1 cellular context compared by ENCODE assay signal in the genomic region with DNA sequence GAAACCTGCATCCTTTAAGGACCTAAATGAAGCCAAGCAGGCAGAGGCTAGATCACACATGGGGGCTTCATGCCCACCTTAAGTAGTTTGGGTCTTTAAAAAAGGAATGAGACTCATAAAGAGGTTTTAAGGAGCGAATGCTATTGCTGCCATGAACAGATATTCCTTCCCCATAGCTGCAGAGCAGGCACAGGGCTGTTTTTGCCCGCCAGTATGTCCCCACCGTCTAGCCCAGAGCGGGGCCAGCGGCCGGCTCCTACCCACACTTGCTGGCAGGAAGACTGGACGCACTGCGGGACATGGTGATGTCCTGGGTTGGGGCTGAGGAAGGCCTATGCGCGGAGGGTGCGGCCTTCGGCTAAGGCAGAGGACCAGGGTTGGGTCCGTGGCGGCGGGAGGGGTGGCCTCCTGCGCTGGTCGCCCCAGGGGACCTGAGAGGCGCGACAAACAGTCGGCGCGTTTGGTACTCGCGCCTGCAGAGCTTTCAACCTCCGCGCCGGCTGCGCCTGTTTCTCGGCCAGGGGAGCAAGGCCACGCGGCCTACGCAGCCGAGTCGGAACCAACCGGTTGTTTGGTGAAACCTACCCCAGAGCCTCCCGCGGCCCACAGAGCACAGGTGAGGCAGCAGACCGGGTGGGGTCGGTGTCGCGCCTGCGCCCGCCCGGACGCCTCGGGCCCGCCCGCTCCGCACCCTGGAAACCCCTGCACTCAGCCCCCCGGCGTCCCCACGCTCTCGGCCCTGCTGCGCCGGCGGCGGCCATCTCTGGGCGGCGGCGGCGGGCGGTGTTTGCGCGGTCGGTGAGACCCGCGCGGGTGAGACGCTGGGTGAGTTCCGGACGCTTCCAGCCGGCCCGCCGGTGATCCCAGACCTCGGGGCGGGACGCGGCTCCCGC.
TF ChIP-seq lines count a peak whose summit lies in the region.

A gene with protein sequence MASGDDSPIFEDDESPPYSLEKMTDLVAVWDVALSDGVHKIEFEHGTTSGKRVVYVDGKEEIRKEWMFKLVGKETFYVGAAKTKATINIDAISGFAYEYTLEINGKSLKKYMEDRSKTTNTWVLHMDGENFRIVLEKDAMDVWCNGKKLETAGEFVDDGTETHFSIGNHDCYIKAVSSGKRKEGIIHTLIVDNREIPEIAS (plus strand): TSS at position 450 of the 893 bp plus-strand sequence. CDS start 10,956 bp downstream, outside the sequence.

TF ChIP-seq in HepG2, 621 proteins besides CTCF, POLR2A, EP300 and RAD21 (continued from another document and continues in another):
- no peak for TF ChIP-seq ADNP (CRISPR knock-in tag; IDR thresholded peaks at IDR 0.05)
- TF ChIP-seq SNAPC2 (CRISPR knock-in tag; IDR thresholded peaks at IDR 0.05): peak; percentile 19; the same call in 1 of the 2 replicates
- TF ChIP-seq, protein P1, sequence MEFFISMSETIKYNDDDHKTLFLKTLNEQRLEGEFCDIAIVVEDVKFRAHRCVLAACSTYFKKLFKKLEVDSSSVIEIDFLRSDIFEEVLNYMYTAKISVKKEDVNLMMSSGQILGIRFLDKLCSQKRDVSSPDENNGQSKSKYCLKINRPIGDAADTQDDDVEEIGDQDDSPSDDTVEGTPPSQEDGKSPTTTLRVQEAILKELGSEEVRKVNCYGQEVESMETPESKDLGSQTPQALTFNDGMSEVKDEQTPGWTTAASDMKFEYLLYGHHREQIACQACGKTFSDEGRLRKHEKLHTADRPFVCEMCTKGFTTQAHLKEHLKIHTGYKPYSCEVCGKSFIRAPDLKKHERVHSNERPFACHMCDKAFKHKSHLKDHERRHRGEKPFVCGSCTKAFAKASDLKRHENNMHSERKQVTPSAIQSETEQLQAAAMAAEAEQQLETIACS (CRISPR knock-in tag; IDR thresholded peaks at IDR 0.05): 0 out of 2 replicates have a peak, but pooled peaks have one; percentile 35
- TF ChIP-seq, protein P2, sequence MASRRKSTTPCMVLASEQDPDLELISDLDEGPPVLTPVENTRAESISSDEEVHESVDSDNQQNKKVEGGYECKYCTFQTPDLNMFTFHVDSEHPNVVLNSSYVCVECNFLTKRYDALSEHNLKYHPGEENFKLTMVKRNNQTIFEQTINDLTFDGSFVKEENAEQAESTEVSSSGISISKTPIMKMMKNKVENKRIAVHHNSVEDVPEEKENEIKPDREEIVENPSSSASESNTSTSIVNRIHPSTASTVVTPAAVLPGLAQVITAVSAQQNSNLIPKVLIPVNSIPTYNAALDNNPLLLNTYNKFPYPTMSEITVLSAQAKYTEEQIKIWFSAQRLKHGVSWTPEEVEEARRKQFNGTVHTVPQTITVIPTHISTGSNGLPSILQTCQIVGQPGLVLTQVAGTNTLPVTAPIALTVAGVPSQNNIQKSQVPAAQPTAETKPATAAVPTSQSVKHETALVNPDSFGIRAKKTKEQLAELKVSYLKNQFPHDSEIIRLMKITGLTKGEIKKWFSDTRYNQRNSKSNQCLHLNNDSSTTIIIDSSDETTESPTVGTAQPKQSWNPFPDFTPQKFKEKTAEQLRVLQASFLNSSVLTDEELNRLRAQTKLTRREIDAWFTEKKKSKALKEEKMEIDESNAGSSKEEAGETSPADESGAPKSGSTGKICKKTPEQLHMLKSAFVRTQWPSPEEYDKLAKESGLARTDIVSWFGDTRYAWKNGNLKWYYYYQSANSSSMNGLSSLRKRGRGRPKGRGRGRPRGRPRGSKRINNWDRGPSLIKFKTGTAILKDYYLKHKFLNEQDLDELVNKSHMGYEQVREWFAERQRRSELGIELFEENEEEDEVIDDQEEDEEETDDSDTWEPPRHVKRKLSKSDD (CRISPR knock-in tag; IDR thresholded peaks at IDR 0.05; ENCODE audit: low read depth): peak; percentile 68
- TF ChIP-seq FOXC1 (CRISPR knock-in tag; IDR thresholded peaks at IDR 0.05; ENCODE audit: borderline replicate concordance): peak; percentile 91
- TF ChIP-seq, protein P3, sequence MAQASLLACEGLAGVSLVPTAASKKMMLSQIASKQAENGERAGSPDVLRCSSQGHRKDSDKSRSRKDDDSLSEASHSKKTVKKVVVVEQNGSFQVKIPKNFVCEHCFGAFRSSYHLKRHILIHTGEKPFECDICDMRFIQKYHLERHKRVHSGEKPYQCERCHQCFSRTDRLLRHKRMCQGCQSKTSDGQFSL (CRISPR knock-in tag; IDR thresholded peaks at IDR 0.05): 0 out of 2 replicates have a peak, but pooled peaks have one; percentile 49
- TF ChIP-seq, protein P4, sequence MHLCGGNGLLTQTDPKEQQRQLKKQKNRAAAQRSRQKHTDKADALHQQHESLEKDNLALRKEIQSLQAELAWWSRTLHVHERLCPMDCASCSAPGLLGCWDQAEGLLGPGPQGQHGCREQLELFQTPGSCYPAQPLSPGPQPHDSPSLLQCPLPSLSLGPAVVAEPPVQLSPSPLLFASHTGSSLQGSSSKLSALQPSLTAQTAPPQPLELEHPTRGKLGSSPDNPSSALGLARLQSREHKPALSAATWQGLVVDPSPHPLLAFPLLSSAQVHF (CRISPR knock-in tag; IDR thresholded peaks at IDR 0.05): peak; percentile 82; the same call in 1 of the 2 replicates
- no peak; the same call in 1 of the 2 replicates for TF ChIP-seq PAX8 (CRISPR knock-in tag; IDR thresholded peaks at IDR 0.05; ENCODE audit: borderline replicate concordance)
- peak; percentile 96 for TF ChIP-seq ZNF253 (CRISPR knock-in tag; IDR thresholded peaks at IDR 0.05; ENCODE audit: borderline replicate concordance)
- peak; percentile 83 for TF ChIP-seq ASH2L (IDR thresholded peaks at IDR 0.05; ENCODE audit: insufficient read length, low read depth, low read length)
- TF ChIP-seq ZNF546 (CRISPR knock-in tag; conservative IDR thresholded peaks at IDR 0.05): 0 out of 2 replicates have a peak, but pooled peaks have one; percentile 50
- peak; percentile 71; the same call in 1 of the 2 replicates for TF ChIP-seq ZMAT3 (CRISPR knock-in tag; conservative IDR thresholded peaks at IDR 0.05)
- TF ChIP-seq ZNF335 (CRISPR knock-in tag; IDR thresholded peaks at IDR 0.05): peak; percentile 82
- TF ChIP-seq, protein P5, sequence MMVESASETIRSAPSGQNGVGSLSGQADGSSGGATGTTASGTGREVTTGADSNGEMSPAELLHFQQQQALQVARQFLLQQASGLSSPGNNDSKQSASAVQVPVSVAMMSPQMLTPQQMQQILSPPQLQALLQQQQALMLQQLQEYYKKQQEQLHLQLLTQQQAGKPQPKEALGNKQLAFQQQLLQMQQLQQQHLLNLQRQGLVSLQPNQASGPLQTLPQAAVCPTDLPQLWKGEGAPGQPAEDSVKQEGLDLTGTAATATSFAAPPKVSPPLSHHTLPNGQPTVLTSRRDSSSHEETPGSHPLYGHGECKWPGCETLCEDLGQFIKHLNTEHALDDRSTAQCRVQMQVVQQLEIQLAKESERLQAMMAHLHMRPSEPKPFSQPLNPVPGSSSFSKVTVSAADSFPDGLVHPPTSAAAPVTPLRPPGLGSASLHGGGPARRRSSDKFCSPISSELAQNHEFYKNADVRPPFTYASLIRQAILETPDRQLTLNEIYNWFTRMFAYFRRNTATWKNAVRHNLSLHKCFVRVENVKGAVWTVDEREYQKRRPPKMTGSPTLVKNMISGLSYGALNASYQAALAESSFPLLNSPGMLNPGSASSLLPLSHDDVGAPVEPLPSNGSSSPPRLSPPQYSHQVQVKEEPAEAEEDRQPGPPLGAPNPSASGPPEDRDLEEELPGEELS (CRISPR knock-in tag; IDR thresholded peaks at IDR 0.05): 0 out of 2 replicates have a peak, but pooled peaks have one; percentile 15
- TF ChIP-seq RBFOX2 (IDR thresholded peaks at IDR 0.05; ENCODE audit: low read depth, low read length): peak; percentile 88
- TF ChIP-seq, protein P6, sequence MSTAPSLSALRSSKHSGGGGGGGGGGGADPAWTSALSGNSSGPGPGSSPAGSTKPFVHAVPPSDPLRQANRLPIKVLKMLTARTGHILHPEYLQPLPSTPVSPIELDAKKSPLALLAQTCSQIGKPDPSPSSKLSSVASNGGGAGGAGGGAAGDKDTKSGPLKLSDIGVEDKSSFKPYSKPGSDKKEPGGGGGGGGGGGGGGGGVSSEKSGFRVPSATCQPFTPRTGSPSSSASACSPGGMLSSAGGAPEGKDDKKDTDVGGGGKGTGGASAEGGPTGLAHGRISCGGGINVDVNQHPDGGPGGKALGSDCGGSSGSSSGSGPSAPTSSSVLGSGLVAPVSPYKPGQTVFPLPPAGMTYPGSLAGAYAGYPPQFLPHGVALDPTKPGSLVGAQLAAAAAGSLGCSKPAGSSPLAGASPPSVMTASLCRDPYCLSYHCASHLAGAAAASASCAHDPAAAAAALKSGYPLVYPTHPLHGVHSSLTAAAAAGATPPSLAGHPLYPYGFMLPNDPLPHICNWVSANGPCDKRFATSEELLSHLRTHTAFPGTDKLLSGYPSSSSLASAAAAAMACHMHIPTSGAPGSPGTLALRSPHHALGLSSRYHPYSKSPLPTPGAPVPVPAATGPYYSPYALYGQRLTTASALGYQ (CRISPR knock-in tag; IDR thresholded peaks at IDR 0.05): no peak
- no peak for TF ChIP-seq MEIS1 (CRISPR knock-in tag; IDR thresholded peaks at IDR 0.05; ENCODE audit: borderline replicate concordance)
- TF ChIP-seq AHR (CRISPR knock-in tag; IDR thresholded peaks at IDR 0.05): no peak; the same call in 1 of the 2 replicates
- TF ChIP-seq MIXL1 (CRISPR knock-in tag; IDR thresholded peaks at IDR 0.05): no peak
- no peak for TF ChIP-seq U2AF2 (IDR thresholded peaks at IDR 0.05; ENCODE audit: low read depth, low read length)
- TF ChIP-seq, protein P7, sequence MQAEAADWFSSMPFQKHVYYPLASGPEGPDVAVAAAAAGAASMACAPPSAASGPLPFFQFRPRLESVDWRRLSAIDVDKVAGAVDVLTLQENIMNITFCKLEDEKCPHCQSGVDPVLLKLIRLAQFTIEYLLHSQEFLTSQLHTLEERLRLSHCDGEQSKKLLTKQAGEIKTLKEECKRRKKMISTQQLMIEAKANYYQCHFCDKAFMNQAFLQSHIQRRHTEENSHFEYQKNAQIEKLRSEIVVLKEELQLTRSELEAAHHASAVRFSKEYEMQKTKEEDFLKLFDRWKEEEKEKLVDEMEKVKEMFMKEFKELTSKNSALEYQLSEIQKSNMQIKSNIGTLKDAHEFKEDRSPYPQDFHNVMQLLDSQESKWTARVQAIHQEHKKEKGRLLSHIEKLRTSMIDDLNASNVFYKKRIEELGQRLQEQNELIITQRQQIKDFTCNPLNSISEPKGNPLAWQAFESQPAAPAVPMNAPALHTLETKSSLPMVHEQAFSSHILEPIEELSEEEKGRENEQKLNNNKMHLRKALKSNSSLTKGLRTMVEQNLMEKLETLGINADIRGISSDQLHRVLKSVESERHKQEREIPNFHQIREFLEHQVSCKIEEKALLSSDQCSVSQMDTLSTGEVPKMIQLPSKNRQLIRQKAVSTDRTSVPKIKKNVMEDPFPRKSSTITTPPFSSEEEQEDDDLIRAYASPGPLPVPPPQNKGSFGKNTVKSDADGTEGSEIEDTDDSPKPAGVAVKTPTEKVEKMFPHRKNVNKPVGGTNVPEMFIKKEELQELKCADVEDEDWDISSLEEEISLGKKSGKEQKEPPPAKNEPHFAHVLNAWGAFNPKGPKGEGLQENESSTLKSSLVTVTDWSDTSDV (CRISPR knock-in tag; IDR thresholded peaks at IDR 0.05): peak; percentile 57; the same call in 1 of the 2 replicates
- TF ChIP-seq ZNF883 (CRISPR knock-in tag; IDR thresholded peaks at IDR 0.05; ENCODE audit: not compliant biosample characterization): peak; percentile 66
- TF ChIP-seq KLF15 (CRISPR knock-in tag; IDR thresholded peaks at IDR 0.05; ENCODE audit: borderline replicate concordance): no peak
- TF ChIP-seq, protein P8, sequence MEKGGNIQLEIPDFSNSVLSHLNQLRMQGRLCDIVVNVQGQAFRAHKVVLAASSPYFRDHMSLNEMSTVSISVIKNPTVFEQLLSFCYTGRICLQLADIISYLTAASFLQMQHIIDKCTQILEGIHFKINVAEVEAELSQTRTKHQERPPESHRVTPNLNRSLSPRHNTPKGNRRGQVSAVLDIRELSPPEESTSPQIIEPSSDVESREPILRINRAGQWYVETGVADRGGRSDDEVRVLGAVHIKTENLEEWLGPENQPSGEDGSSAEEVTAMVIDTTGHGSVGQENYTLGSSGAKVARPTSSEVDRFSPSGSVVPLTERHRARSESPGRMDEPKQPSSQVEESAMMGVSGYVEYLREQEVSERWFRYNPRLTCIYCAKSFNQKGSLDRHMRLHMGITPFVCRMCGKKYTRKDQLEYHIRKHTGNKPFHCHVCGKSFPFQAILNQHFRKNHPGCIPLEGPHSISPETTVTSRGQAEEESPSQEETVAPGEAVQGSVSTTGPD (CRISPR knock-in tag; IDR thresholded peaks at IDR 0.05): peak; percentile 43; the same call in 1 of the 2 replicates
- no peak for TF ChIP-seq SOX6 (IDR thresholded peaks at IDR 0.05)
- peak; percentile 54 for TF ChIP-seq SOX6 (CRISPR knock-in tag; IDR thresholded peaks at IDR 0.05)
- TF ChIP-seq ZNF878 (CRISPR knock-in tag; IDR thresholded peaks at IDR 0.05): no peak
- TF ChIP-seq, protein P9, sequence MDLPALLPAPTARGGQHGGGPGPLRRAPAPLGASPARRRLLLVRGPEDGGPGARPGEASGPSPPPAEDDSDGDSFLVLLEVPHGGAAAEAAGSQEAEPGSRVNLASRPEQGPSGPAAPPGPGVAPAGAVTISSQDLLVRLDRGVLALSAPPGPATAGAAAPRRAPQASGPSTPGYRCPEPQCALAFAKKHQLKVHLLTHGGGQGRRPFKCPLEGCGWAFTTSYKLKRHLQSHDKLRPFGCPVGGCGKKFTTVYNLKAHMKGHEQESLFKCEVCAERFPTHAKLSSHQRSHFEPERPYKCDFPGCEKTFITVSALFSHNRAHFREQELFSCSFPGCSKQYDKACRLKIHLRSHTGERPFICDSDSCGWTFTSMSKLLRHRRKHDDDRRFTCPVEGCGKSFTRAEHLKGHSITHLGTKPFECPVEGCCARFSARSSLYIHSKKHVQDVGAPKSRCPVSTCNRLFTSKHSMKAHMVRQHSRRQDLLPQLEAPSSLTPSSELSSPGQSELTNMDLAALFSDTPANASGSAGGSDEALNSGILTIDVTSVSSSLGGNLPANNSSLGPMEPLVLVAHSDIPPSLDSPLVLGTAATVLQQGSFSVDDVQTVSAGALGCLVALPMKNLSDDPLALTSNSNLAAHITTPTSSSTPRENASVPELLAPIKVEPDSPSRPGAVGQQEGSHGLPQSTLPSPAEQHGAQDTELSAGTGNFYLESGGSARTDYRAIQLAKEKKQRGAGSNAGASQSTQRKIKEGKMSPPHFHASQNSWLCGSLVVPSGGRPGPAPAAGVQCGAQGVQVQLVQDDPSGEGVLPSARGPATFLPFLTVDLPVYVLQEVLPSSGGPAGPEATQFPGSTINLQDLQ (CRISPR knock-in tag; IDR thresholded peaks at IDR 0.05): peak; percentile 93
- TF ChIP-seq ZNF24 (IDR thresholded peaks at IDR 0.05): no peak
- TF ChIP-seq KLF12 (CRISPR knock-in tag; IDR thresholded peaks at IDR 0.05; ENCODE audit: borderline replicate concordance): peak; percentile 80
- peak; percentile 47 for TF ChIP-seq PTBP1 (IDR thresholded peaks at IDR 0.05; ENCODE audit: low read depth, low read length, poor library complexity, severe bottlenecking)
- no peak for TF ChIP-seq HNF4G (IDR thresholded peaks at IDR 0.05; ENCODE audit: borderline replicate concordance, low read depth, low read length)
- peak; percentile 36; the same call in 1 of the 2 replicates for TF ChIP-seq HNF4G (CRISPR knock-in tag; IDR thresholded peaks at IDR 0.05; ENCODE audit: borderline replicate concordance, low read depth)
- peak; percentile 73 for TF ChIP-seq GABPB1 (CRISPR knock-in tag; IDR thresholded peaks at IDR 0.05)
- peak; percentile 83 for TF ChIP-seq LCORL (IDR thresholded peaks at IDR 0.05)
- TF ChIP-seq LCORL (CRISPR knock-in tag; IDR thresholded peaks at IDR 0.05): peak; percentile 56
- TF ChIP-seq, protein P10, sequence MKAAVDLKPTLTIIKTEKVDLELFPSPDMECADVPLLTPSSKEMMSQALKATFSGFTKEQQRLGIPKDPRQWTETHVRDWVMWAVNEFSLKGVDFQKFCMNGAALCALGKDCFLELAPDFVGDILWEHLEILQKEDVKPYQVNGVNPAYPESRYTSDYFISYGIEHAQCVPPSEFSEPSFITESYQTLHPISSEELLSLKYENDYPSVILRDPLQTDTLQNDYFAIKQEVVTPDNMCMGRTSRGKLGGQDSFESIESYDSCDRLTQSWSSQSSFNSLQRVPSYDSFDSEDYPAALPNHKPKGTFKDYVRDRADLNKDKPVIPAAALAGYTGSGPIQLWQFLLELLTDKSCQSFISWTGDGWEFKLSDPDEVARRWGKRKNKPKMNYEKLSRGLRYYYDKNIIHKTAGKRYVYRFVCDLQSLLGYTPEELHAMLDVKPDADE (CRISPR knock-in tag; IDR thresholded peaks at IDR 0.05): 0 out of 2 replicates have a peak, but pooled peaks have one; percentile 57
